ENCODE assay signal across 1 cellular context in genomic region chr11:59550368-59550841, GRCh38.
TF ChIP-seq lines count a peak whose summit lies in the region.

No MANE protein-coding gene starts in this region.

TF ChIP-seq in K562, 482 proteins besides CTCF, POLR2A, EP300 and RAD21 (continued from another document and continues in another):
- TF ChIP-seq ATF4 (CRISPR knock-in tag; IDR thresholded peaks at IDR 0.05), result no peak
- TF ChIP-seq ZNF263 (CRISPR knock-in tag; IDR thresholded peaks at IDR 0.05; ENCODE audit: borderline replicate concordance), result peak; percentile 59; the same call in 1 of the 2 replicates
- TF ChIP-seq CREB3L1 (IDR thresholded peaks at IDR 0.05; ENCODE audit: borderline replicate concordance, low read depth), result no peak
- TF ChIP-seq STAT5A (IDR thresholded peaks at IDR 0.05; ENCODE audit: borderline replicate concordance, low read length), result peak; percentile 52; the same call in 1 of the 2 replicates
- peak; percentile 11 for TF ChIP-seq SMAD1 (IDR thresholded peaks at IDR 0.05; ENCODE audit: low read depth, low read length, partially characterized antibody)
- no peak for TF ChIP-seq PTBP1 (IDR thresholded peaks at IDR 0.05; ENCODE audit: low read depth, low read length)
- no peak; the same call in 1 of the 2 replicates for TF ChIP-seq MYNN (IDR thresholded peaks at IDR 0.05)
- no peak for TF ChIP-seq MYNN (CRISPR knock-in tag; IDR thresholded peaks at IDR 0.05)
- TF ChIP-seq FOXJ2 (tag; IDR thresholded peaks at IDR 0.05), result peak; percentile 34; the same call in 1 of the 2 replicates
- no peak for TF ChIP-seq RBM39 (optimal IDR thresholded peaks at IDR 0.05; ENCODE audit: low read depth, low read length)
- TF ChIP-seq NR4A1 (CRISPR knock-in tag; IDR thresholded peaks at IDR 0.05), result no peak
- no peak for TF ChIP-seq NR4A1 (tag; IDR thresholded peaks at IDR 0.05)
- TF ChIP-seq TEAD2 (tag; IDR thresholded peaks at IDR 0.05), result no peak
- no peak for TF ChIP-seq ESRRB (CRISPR knock-in tag; IDR thresholded peaks at IDR 0.05; ENCODE audit: borderline replicate concordance)
- no peak for TF ChIP-seq ZNF449 (CRISPR knock-in tag; IDR thresholded peaks at IDR 0.05)
- peak; percentile 42 for TF ChIP-seq HDAC3 (IDR thresholded peaks at IDR 0.05; ENCODE audit: borderline replicate concordance, partially characterized antibody)
- peak; percentile 16 to 30; a peak in 2 of 4 replicates for TF ChIP-seq TEAD1 (CRISPR knock-in tag; IDR thresholded peaks at IDR 0.05)
- no peak for TF ChIP-seq USF1 (CRISPR knock-in tag; IDR thresholded peaks at IDR 0.05)
- no peak; the same call in 1 of the 2 replicates for TF ChIP-seq ZBTB9 (CRISPR knock-in tag; IDR thresholded peaks at IDR 0.05)
- TF ChIP-seq PBX2 (CRISPR knock-in tag; IDR thresholded peaks at IDR 0.05; ENCODE audit: low read depth), result no peak
- TF ChIP-seq PBX2 (tag; conservative IDR thresholded peaks at IDR 0.05; ENCODE audit: low read depth), result peak; percentile 4; the same call in 1 of the 2 replicates
- peak; percentile 34 for TF ChIP-seq MYC (IDR thresholded peaks at IDR 0.05; ENCODE audit: low read depth, low read length)
- no peak for TF ChIP-seq MYC (CRISPR knock-in tag; IDR thresholded peaks at IDR 0.05; ENCODE audit: borderline replicate concordance, low read depth)
- TF ChIP-seq E2F8 (IDR thresholded peaks at IDR 0.05; ENCODE audit: low read depth, partially characterized antibody), result peak; percentile 72
- no peak for TF ChIP-seq ID3 (CRISPR knock-in tag; IDR thresholded peaks at IDR 0.05)
- TF ChIP-seq ID3 (tag; IDR thresholded peaks at IDR 0.05), result peak; percentile 56; the same call in 1 of the 2 replicates
- 0 out of 2 replicates have a peak, but pooled peaks have one; percentile 37 for TF ChIP-seq THRAP3 (IDR thresholded peaks at IDR 0.05; ENCODE audit: borderline replicate concordance)
- TF ChIP-seq TBP (optimal IDR thresholded peaks at IDR 0.05; ENCODE audit: low read depth, low read length), result peak; percentile 97
- TF ChIP-seq ZSCAN32 (CRISPR knock-in tag; IDR thresholded peaks at IDR 0.05), result no peak
- no peak for TF ChIP-seq ZNF121 (CRISPR knock-in tag; conservative IDR thresholded peaks at IDR 0.05)
- peak in 1 of 2 experiments; percentile 54; a peak in 2 of 4 replicates for TF ChIP-seq SIN3A (IDR thresholded peaks at IDR 0.05; ENCODE audit: borderline replicate concordance in 2 of 2, control insufficient read depth in 1 of 2, low read depth in 2 of 2, low read length in 2 of 2)
- peak; percentile 89 for TF ChIP-seq E2F1 (CRISPR knock-in tag; IDR thresholded peaks at IDR 0.05)
- 0 out of 2 replicates have a peak, but pooled peaks have one; percentile 26 for TF ChIP-seq TARDBP (IDR thresholded peaks at IDR 0.05)
- TF ChIP-seq ZNF589 (CRISPR knock-in tag; IDR thresholded peaks at IDR 0.05; ENCODE audit: low read depth), result peak; percentile 3; the same call in 1 of the 2 replicates
- TF ChIP-seq ZNF644 (tag; IDR thresholded peaks at IDR 0.05; ENCODE audit: low read depth), result 0 out of 2 replicates have a peak, but pooled peaks have one; percentile 46
- no peak for TF ChIP-seq ZNF165 (CRISPR knock-in tag; IDR thresholded peaks at IDR 0.05; ENCODE audit: borderline replicate concordance)
- peak; percentile 78 for TF ChIP-seq ZBTB5 (IDR thresholded peaks at IDR 0.05)
- peak; percentile 78 for TF ChIP-seq ELF1 (tag; IDR thresholded peaks at IDR 0.05)
- peak; percentile 69; the same call in 1 of the 2 replicates for TF ChIP-seq E2F3 (CRISPR knock-in tag; IDR thresholded peaks at IDR 0.05)
- TF ChIP-seq ZNF785 (CRISPR knock-in tag; IDR thresholded peaks at IDR 0.05), result no peak
- TF ChIP-seq BRD4 (IDR thresholded peaks at IDR 0.05), result no peak
- peak; percentile 86 for TF ChIP-seq POLR2G (IDR thresholded peaks at IDR 0.05; ENCODE audit: low read depth, low read length)
- peak; percentile 70; the same call in 1 of the 2 replicates for TF ChIP-seq SMAD4 (CRISPR knock-in tag; conservative IDR thresholded peaks at IDR 0.05)
- peak; percentile 85 for TF ChIP-seq TFAP4 (CRISPR knock-in tag; IDR thresholded peaks at IDR 0.05; ENCODE audit: borderline replicate concordance)
- peak; percentile 28; the same call in 1 of the 2 replicates for TF ChIP-seq MAFK (IDR thresholded peaks at IDR 0.05; ENCODE audit: low read length)
- TF ChIP-seq NR2C2 (CRISPR knock-in tag; IDR thresholded peaks at IDR 0.05), result 0 out of 2 replicates have a peak, but pooled peaks have one; percentile 5
- no peak for TF ChIP-seq NR2C2 (tag; IDR thresholded peaks at IDR 0.05)
- peak; percentile 78 for TF ChIP-seq TEAD4 (IDR thresholded peaks at IDR 0.05; ENCODE audit: low read length)
- TF ChIP-seq TEAD4 (CRISPR knock-in tag; IDR thresholded peaks at IDR 0.05; ENCODE audit: borderline replicate concordance), result no peak
- peak; percentile 51; the same call in 1 of the 2 replicates for TF ChIP-seq CGGBP1 (CRISPR knock-in tag; IDR thresholded peaks at IDR 0.05)
- peak; percentile 87 for TF ChIP-seq SOX6 (IDR thresholded peaks at IDR 0.05)
- peak; percentile 61 to 63; a peak in 2 of 4 replicates for TF ChIP-seq MAZ (CRISPR knock-in tag; conservative IDR thresholded peaks at IDR 0.05 in 1 of 2, IDR thresholded peaks at IDR 0.05 in 1 of 2)
- TF ChIP-seq ZNF77 (CRISPR knock-in tag; IDR thresholded peaks at IDR 0.05), result no peak
